ENCODE assay signal across 25 cellular contexts in the genomic region with DNA sequence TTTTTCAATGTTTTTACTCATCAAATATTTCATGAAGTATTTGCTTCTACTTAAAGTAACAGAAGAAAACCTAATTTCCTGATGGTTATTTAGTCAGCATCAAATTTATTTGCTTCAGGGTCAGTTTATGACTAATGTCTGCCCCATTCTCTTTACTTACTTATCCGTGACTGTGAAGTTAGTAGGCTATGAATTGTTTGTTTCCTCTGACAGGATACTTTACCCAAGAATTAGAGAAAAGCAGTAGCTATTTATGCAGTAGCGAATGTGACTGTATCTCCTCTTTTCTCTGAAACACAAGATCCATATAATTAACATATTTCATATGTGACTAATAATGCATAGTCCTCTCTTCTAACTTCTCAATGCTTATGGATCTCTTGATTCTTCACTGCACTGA.
DNase-seq lines count a peak whose midpoint lies in the region; TF ChIP-seq lines count a peak whose summit lies in the region.
"Had no signal": no experiment of that assay in that cellular context is flagged by ENCODE, and none has a peak within 500 bp of the region (broad histone marks: within the 10 kb centered on the region; RNA-seq: fewer than 3 reads in every experiment).

No MANE protein-coding gene starts in this region.

- CTCF ChIA-PET in PC-9 (lab: Charles Lee): no interaction called here

- no peaks in the 10 kb centered on the region for H3K27me3 Mint-ChIP-seq in activated T-cell treated with anti-CD3 and anti-CD28 coated beads, Interleukin-2, amount 50 U/mL, for 24 hours
- H3K27me3 Mint-ChIP-seq: activated CD4-positive, alpha-beta T cell treated with anti-CD3 and anti-CD28 coated beads, Interleukin-2, amount 10 ng/mL, durations not matched to agents 24 days and 14 days; activated naive CD8-positive, alpha-beta T cell treated with anti-CD3 and anti-CD28 coated beads for 36 hours; IgD-negative memory B cell; natural killer cell treated with Interleukin-12 subunit alpha and Interleukin-12 subunit beta and Interleukin-15 and Interleukin-18, amount 100 ng/mL, for 72 hours had no signal

- intact Hi-C loops in PC-9 (cut with micrococcal nuclease; ENCODE audit: unreplicated experiment): no loop called here

- H3K79me2 ChIP-seq in GM23248 (ENCODE audit: insufficient read depth) (no peaks in the 10 kb centered on the region), PC-9 (ENCODE audit: low read depth) (no peaks in the 10 kb centered on the region)

- TF ChIP-seq CTCF in PC-9 (conservative IDR thresholded peaks at IDR 0.05): no peak
- no peak for TF ChIP-seq CTCF in kidney epithelial cell (IDR thresholded peaks at IDR 0.05; ENCODE audit: insufficient read depth, low read length, poor library complexity, severe bottlenecking)

- no peak overlapping the region for H3K9ac ChIP-seq in GM23248
- H3K9ac ChIP-seq: BLaER1 treated with 17β-estradiol and CSF1 and Interleukin-3, amounts not matched to agents 10 nM and 100 nM had no signal

- H3K9me2 ChIP-seq in GM23248 (ENCODE audit: insufficient read depth): no peaks in the 10 kb centered on the region
- H3K9me2 ChIP-seq in PC-9 (ENCODE audit: insufficient read depth): no peaks in the 10 kb centered on the region

- peaks cover 12% of the 10 kb centered on the region for H3K9me3 Mint-ChIP-seq in activated T-cell treated with anti-CD3 and anti-CD28 coated beads, Interleukin-2, amount 50 U/mL, for 24 hours
- H3K9me3 Mint-ChIP-seq: activated CD4-positive, alpha-beta T cell treated with anti-CD3 and anti-CD28 coated beads, Interleukin-2, amount 10 ng/mL, durations not matched to agents 24 days and 14 days; GM23338 had no signal

- no peaks in the 10 kb centered on the region for H4K20me1 ChIP-seq in GM23248 (ENCODE audit: insufficient read depth)
- no peaks in the 10 kb centered on the region for H4K20me1 ChIP-seq in PC-9 (ENCODE audit: insufficient read depth)
- H4K20me1 ChIP-seq: BLaER1 treated with 17β-estradiol and CSF1 and Interleukin-3, amounts not matched to agents 10 nM and 100 nM had no signal

- H3K4me3 ChIP-seq in GM23248 (no peak overlapping the region), PC-9 (no peak overlapping the region), kidney epithelial cell (ENCODE audit: low read depth, low read length) (no peak overlapping the region)
- H3K4me3 ChIP-seq: BLaER1 treated with 17β-estradiol and CSF1 and Interleukin-3, amounts not matched to agents 10 nM and 100 nM; GM23338; tibial nerve had no signal

- no peak overlapping the region for H3K27ac ChIP-seq in GM23248
- H3K27ac ChIP-seq in PC-9: no peak overlapping the region
- H3K27ac ChIP-seq: BLaER1 treated with 17β-estradiol and CSF1 and Interleukin-3, amounts not matched to agents 10 nM and 100 nM; tibial nerve; WERI-Rb-1 had no signal

- no peaks in the 10 kb centered on the region for H3K4me1 Mint-ChIP-seq in activated T-cell treated with anti-CD3 and anti-CD28 coated beads, Interleukin-2, amount 50 U/mL, for 24 hours (ENCODE audit: low read depth)
- H3K4me1 Mint-ChIP-seq: activated CD4-positive, alpha-beta T cell treated with anti-CD3 and anti-CD28 coated beads, Interleukin-2, amount 10 ng/mL, durations not matched to agents 24 days and 14 days; activated naive CD8-positive, alpha-beta T cell treated with anti-CD3 and anti-CD28 coated beads for 36 hours; IgD-negative memory B cell had no signal

- POLR2A ChIA-PET in PC-9 (lab: Charles Lee; ENCODE audit: unreplicated experiment): no interaction called here

- 11 to 12% methylated on average over 2 of the region's 2 CpGs for WGBS in GM23248 (ENCODE audit: low coverage in 1 of 2, low lambda C conversion rate in 2 of 2, missing lambda C conversion rate in 2 of 2), 2 experiments

- H3K9me3 ChIP-seq in GM23248 (ENCODE audit: low read depth): no peaks in the 10 kb centered on the region
- H3K9me3 ChIP-seq in PC-9 (ENCODE audit: insufficient read depth, low read depth): no peaks in the 10 kb centered on the region
- H3K9me3 ChIP-seq: BLaER1 treated with 17β-estradiol and CSF1 and Interleukin-3, amounts not matched to agents 10 nM and 100 nM; tibial nerve had no signal

- no peak overlapping the region for H3K4me3 Mint-ChIP-seq in activated T-cell treated with anti-CD3 and anti-CD28 coated beads, Interleukin-2, amount 50 U/mL, for 24 hours
- H3K4me3 Mint-ChIP-seq: activated CD4-positive, alpha-beta T cell treated with anti-CD3 and anti-CD28 coated beads, Interleukin-2, amount 10 ng/mL, durations not matched to agents 24 days and 14 days; activated naive CD8-positive, alpha-beta T cell treated with anti-CD3 and anti-CD28 coated beads for 36 hours; GM23338; IgD-negative memory B cell; natural killer cell treated with Interleukin-12 subunit alpha and Interleukin-12 subunit beta and Interleukin-15 and Interleukin-18, amount 100 ng/mL, for 72 hours had no signal

- H3K36me3 Mint-ChIP-seq in activated T-cell treated with anti-CD3 and anti-CD28 coated beads, Interleukin-2, amount 50 U/mL, for 24 hours (ENCODE audit: low read depth): no peaks in the 10 kb centered on the region
- H3K36me3 Mint-ChIP-seq: activated naive CD8-positive, alpha-beta T cell treated with anti-CD3 and anti-CD28 coated beads for 36 hours; IgD-negative memory B cell; natural killer cell treated with Interleukin-12 subunit alpha and Interleukin-12 subunit beta and Interleukin-15 and Interleukin-18, amount 100 ng/mL, for 72 hours had no signal

- no peak overlapping the region for H3K4me2 ChIP-seq in GM23248 (ENCODE audit: unreplicated experiment)
- no peak overlapping the region for H3K4me2 ChIP-seq in PC-9
- H3K4me2 ChIP-seq: BLaER1 treated with 17β-estradiol and CSF1 and Interleukin-3, amounts not matched to agents 10 nM and 100 nM; GM23338 had no signal

- no peaks in the 10 kb centered on the region for H3K27me3 ChIP-seq in GM23248 (replicated peaks; ENCODE audit: insufficient read depth)
- H3K27me3 ChIP-seq in PC-9 (ENCODE audit: insufficient read depth, low read depth): no peaks in the 10 kb centered on the region
- H3K27me3 ChIP-seq in kidney epithelial cell (ENCODE audit: control insufficient read depth, insufficient read depth, low read length): no peaks in the 10 kb centered on the region
- H3K27me3 ChIP-seq: BLaER1 treated with 17β-estradiol and CSF1 and Interleukin-3, amounts not matched to agents 10 nM and 100 nM; tibial nerve had no signal

- H2AFZ ChIP-seq in GM23248: no peak overlapping the region
- H2AFZ ChIP-seq in PC-9: 0 out of 2 replicates have a peak overlapping the region, but pooled peaks have one; percentile 26
- H2AFZ ChIP-seq: GM23338 had no signal

- no peaks in the 10 kb centered on the region for H3K4me1 ChIP-seq in GM23248 (ENCODE audit: insufficient read depth)
- no peaks in the 10 kb centered on the region for H3K4me1 ChIP-seq in PC-9 (replicated peaks; ENCODE audit: insufficient read depth)
- H3K4me1 ChIP-seq: BLaER1 treated with 17β-estradiol and CSF1 and Interleukin-3, amounts not matched to agents 10 nM and 100 nM; tibial nerve had no signal

- no peak overlapping the region for H3K27ac Mint-ChIP-seq in activated T-cell treated with anti-CD3 and anti-CD28 coated beads, Interleukin-2, amount 50 U/mL, for 24 hours
- H3K27ac Mint-ChIP-seq: activated CD4-positive, alpha-beta T cell treated with anti-CD3 and anti-CD28 coated beads, Interleukin-2, amount 10 ng/mL, durations not matched to agents 24 days and 14 days; activated naive CD8-positive, alpha-beta T cell treated with anti-CD3 and anti-CD28 coated beads for 36 hours; GM23338; IgD-negative memory B cell; natural killer cell treated with Interleukin-12 subunit alpha and Interleukin-12 subunit beta and Interleukin-15 and Interleukin-18, amount 100 ng/mL, for 72 hours had no signal

- H3F3A ChIP-seq in GM23248 (ENCODE audit: insufficient read depth) (no peaks in the 10 kb centered on the region), PC-9 (ENCODE audit: insufficient read depth, low read depth) (no peaks in the 10 kb centered on the region)

- in situ Hi-C loops in GM23248 (cut with MboI): no loop called here

- BruUV-seq in PC-9 (replicated peaks; lab: Mats Ljungman, UMichigan): no TSS peak

- no peaks in the 10 kb centered on the region for H3K36me3 ChIP-seq in GM23248 (ENCODE audit: low read depth)
- no peaks in the 10 kb centered on the region for H3K36me3 ChIP-seq in PC-9 (ENCODE audit: low read depth)
- no peaks in the 10 kb centered on the region for H3K36me3 ChIP-seq in kidney epithelial cell (ENCODE audit: control insufficient read depth, insufficient read depth, low read length)
- H3K36me3 ChIP-seq: BLaER1 treated with 17β-estradiol and CSF1 and Interleukin-3, amounts not matched to agents 10 nM and 100 nM; tibial nerve; WERI-Rb-1 had no signal

- DNase-seq in GM23248 (peak; percentile 0), PC-9 (no peak), dermis blood vessel endothelial cell (peak; percentile 29), kidney epithelial cell (ENCODE audit: low read depth) (peak; percentile 54), LoVo (ENCODE audit: low spot score) (no peak), NCI-H1105 treated with DMSO at 0.1 percent for 48 hours (lab: John Stamatoyannopoulos, UW) (no peak)
- DNase-seq in activated T-cell treated with anti-CD3 and anti-CD28 coated beads, Interleukin-2, amount 50 U/mL, for 24 hours: no peak
- DNase-seq: activated CD4-positive, alpha-beta T cell treated with anti-CD3 and anti-CD28 coated beads, Interleukin-2, amount 10 ng/mL, durations not matched to agents 24 days and 14 days; activated effector memory CD4-positive, alpha-beta T cell treated with anti-CD3 and anti-CD28 coated beads, Interleukin-2, amount 50 U/mL, for 16 hours; activated naive CD8-positive, alpha-beta T cell treated with anti-CD3 and anti-CD28 coated beads for 36 hours; activated T-cell treated with anti-CD3 and anti-CD28 coated beads, Interleukin-2, amount 50 U/mL, for 1 hour; aorta; central memory CD4-positive, alpha-beta T cell; cortex of kidney; NCI-H1930; NCI-H524 treated with DMSO at 0.1 percent for 48 hours; SIG-M5; stimulated activated CD4-positive, alpha-beta T cell treated with anti-CD3 and anti-CD28 coated beads, Interleukin-4, amount 100 ng/mL, for 1 hour; T1000; WERI-Rb-1 had no signal

Comparison
In these comparisons a context has a peak if more than half of its experiments do, and no peak if none do; other contexts are left out.
1. DNase-seq: peak in GM23248 (single experiment), dermis blood vessel endothelial cell (single experiment) and kidney epithelial cell (single experiment); none in PC-9 (0 of 2), activated T-cell treated with anti-CD3 and anti-CD28 coated beads, Interleukin-2, amount 50 U/mL, for 24 hours (single experiment), LoVo (single experiment) and NCI-H1105 treated with DMSO at 0.1 percent for 48 hours (single experiment).